ENCODE assay signal across 8 cellular contexts in the genomic region with DNA sequence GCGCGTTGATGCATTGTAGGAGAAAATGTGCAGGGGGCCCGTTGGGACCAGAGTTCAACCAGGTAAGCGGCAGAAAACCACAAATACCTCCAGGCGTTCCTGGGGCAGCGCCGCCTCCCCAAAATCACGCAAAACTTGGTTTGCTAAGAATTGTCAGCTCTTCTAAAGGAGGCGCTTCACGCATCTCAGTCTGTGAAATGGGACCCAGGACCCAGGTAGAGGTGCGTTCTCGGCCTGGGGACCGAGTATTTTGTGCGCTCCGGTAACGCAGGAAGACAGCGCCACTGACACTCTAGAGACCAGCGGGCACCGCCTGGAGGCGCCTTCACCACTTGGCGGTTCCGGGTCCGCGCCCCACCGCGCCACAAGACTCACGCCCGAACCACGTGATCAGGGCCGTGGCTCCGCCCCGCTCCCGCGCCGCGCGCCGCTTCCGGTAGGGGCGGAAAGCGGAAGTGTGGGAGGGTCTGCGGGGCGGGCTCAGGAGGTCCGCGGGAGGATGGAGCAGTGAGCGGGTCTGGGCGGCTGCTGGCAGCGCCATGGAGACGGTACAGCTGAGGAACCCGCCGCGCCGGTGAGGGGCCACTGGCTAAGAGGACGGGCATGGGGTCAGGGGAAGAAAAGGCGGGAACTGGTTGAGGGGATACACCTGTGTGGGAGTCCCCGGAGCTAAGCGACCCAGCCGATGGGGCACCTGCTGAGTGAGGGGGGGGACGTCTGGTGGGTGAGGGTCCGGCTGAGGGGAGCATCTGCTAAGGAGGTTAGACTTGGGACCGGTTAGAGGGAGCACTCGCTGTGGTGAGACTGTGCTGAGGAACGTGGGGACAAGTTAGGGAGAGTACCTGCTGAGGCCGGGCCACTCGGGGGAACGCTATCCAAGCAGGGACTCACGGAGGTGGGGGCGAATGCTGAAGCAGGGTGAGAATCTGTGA. TPM values are rescaled to one million over a fixed set of nuclear protein-coding genes. Genes with fewer than 3 reads are reported as not detected.
DNase-seq lines count a peak whose midpoint lies in the region; ATAC-seq and TF ChIP-seq lines count a peak whose summit lies in the region.

Gene STK4, plus strand, starts transcription at position 483 of the 932 bp plus-strand sequence. Its CDS starts 57 bp downstream, at position 540.

- H3K27ac Mint-ChIP-seq in naive thymus-derived CD8-positive, alpha-beta T cell, result peak within 1 kb of the TSS; percentile 81 to 98 (median 94)

- peak within 1 kb of the TSS; percentile 88 to 99 (median 96) for H3K4me3 Mint-ChIP-seq in naive thymus-derived CD8-positive, alpha-beta T cell

- H3K4me1 Mint-ChIP-seq in naive thymus-derived CD8-positive, alpha-beta T cell, result peaks cover 33 to 59% (median 49%) of the 10 kb centered on the region in 4 donors

- TF ChIP-seq CTCF in fibroblast of lung (conservative IDR thresholded peaks at IDR 0.05 in 1 of 2, IDR thresholded peaks at IDR 0.05 in 1 of 2; ENCODE audit: low read depth in 1 of 2, low read length in 2 of 2), result peak; percentile 33 to 41

- in situ Hi-C loops in GM23248 (cut with MboI), result no loop called here

- no peaks in the 10 kb centered on the region for H3K9me2 ChIP-seq in GM23248 (ENCODE audit: insufficient read depth)

- peak; percentile 97 for DNase-seq in Daoy (ENCODE audit: low read depth)
- DNase-seq in GM23248, result peak; percentile 97
- DNase-seq in LHCN-M2 (ENCODE audit: low read depth), result peak; percentile 90
- peak; percentile 94 for DNase-seq in RPMI7951 (ENCODE audit: low read depth)
- DNase-seq in activated T-helper 1 cell treated with anti-CD3 and anti-CD28 coated beads, Interleukin-2, amount 50 U/mL, for 16 hours (ENCODE audit: low read depth in 1 of 2, low spot score in 1 of 2), result peak; percentile 89 to 95
- DNase-seq in fibroblast of lung (ENCODE audit: low read depth in 2 of 2), result peak; percentile 88 to 89
- DNase-seq in naive thymus-derived CD8-positive, alpha-beta T cell, result peak; percentile 92 to 97 (median 96)
- peak; percentile 93 for DNase-seq in stimulated activated naive CD4-positive, alpha-beta T cell treated with Interleukin-2 at 50 U/mL for 16 hours (lab: John Stamatoyannopoulos, UW)

- H4K20me1 ChIP-seq in GM23248 (ENCODE audit: insufficient read depth) (peaks cover 4% of the 10 kb centered on the region; the same call in 1 of the 2 replicates), fibroblast of lung (ENCODE audit: control insufficient read depth, extremely low read depth, insufficient read depth, low read length) (no peaks in the 10 kb centered on the region)

- peak within 1 kb of the TSS; percentile 95 for H3K4me2 ChIP-seq in GM23248 (ENCODE audit: unreplicated experiment)
- H3K4me2 ChIP-seq in fibroblast of lung (ENCODE audit: extremely low read depth, insufficient read depth, low read length), result peak within 1 kb of the TSS; percentile 97

- H3K36me3 Mint-ChIP-seq in naive thymus-derived CD8-positive, alpha-beta T cell, result peaks cover 0 to 12% (median 9%) of the 10 kb centered on the region in 3 donors

- peak; percentile 77 to 83 for ATAC-seq in naive thymus-derived CD8-positive, alpha-beta T cell

- H3K79me2 ChIP-seq in GM23248 (ENCODE audit: insufficient read depth) (peaks cover 50% of the 10 kb centered on the region), fibroblast of lung (ENCODE audit: control insufficient read depth, insufficient read depth, low read length) (peaks cover 39% of the 10 kb centered on the region)

- WGBS in GM23248 (ENCODE audit: low coverage in 1 of 2, low lambda C conversion rate in 2 of 2, missing lambda C conversion rate in 2 of 2), 2 experiments, result 1 to 2% methylated on average over 60 to 68 of the region's 68 CpGs

- H3K9me3 ChIP-seq in GM23248 (ENCODE audit: low read depth) (no peaks in the 10 kb centered on the region), fibroblast of lung (ENCODE audit: control insufficient read depth, insufficient read depth, low read depth, low read length) (no peaks in the 10 kb centered on the region)

- peak within 1 kb of the TSS; percentile 92 for H3K9ac ChIP-seq in GM23248
- H3K9ac ChIP-seq in fibroblast of lung (ENCODE audit: insufficient read depth, low read length), result peak within 1 kb of the TSS; percentile 60

- peaks cover 33% of the 10 kb centered on the region for H3K4me1 ChIP-seq in GM23248 (ENCODE audit: insufficient read depth)
- peaks cover 6% of the 10 kb centered on the region for H3K4me1 ChIP-seq in fibroblast of lung (ENCODE audit: control insufficient read depth, extremely low read depth, insufficient read depth, low read length)

- H3K9me3 Mint-ChIP-seq in naive thymus-derived CD8-positive, alpha-beta T cell, result no peaks in the 10 kb centered on the region

- H3K4me3 ChIP-seq in GM23248 (peak within 1 kb of the TSS; percentile 90), fibroblast of lung (replicated peaks in 1 of 4; ENCODE audit: control extremely low read depth in 1 of 4, insufficient read depth in 1 of 4, low read depth in 3 of 4, low read length in 4 of 4) (peak within 1 kb of the TSS; percentile 21 to 96 (median 76))

- H3K27ac ChIP-seq in GM23248, result peak within 1 kb of the TSS; percentile 72
- peak within 1 kb of the TSS; percentile 61 for H3K27ac ChIP-seq in fibroblast of lung (ENCODE audit: insufficient read depth, low read length)

- POLR2A ChIA-PET in naive thymus-derived CD8-positive, alpha-beta T cell (lab: Charles Lee), result interaction anchor here (1.2 to 9.7 kb wide), 9 partner anchors 9 to 86 kb away, joined by 3 to 196 read pairs (median 12); partner anchors contain the start of gene YWHAB

- peak within 1 kb of the TSS; percentile 96 for H2AFZ ChIP-seq in GM23248
- H2AFZ ChIP-seq in fibroblast of lung (ENCODE audit: low read length), result peak within 1 kb of the TSS; percentile 76

- peaks cover 13% of the 10 kb centered on the region for H3F3A ChIP-seq in GM23248 (ENCODE audit: insufficient read depth)

- H3K27me3 Mint-ChIP-seq in naive thymus-derived CD8-positive, alpha-beta T cell, result no peaks in the 10 kb centered on the region

- H3K36me3 ChIP-seq in GM23248 (ENCODE audit: low read depth) (no peaks in the 10 kb centered on the region), fibroblast of lung (ENCODE audit: control insufficient read depth, insufficient read depth, low read length) (no peaks in the 10 kb centered on the region)

- no peaks in the 10 kb centered on the region for H3K27me3 ChIP-seq in GM23248 (replicated peaks; ENCODE audit: insufficient read depth)
- H3K27me3 ChIP-seq in fibroblast of lung (ENCODE audit: control insufficient read depth, insufficient read depth, low read length), result no peaks in the 10 kb centered on the region

RNA-seq across cellular contexts. Expression of gene STK4, which starts in this region (rescaled TPM):
- 20.8 and 25.0 TPM in 2 replicates for total RNA-seq in Daoy (2014; rRNA removed; shearing (Covaris generic))
- total RNA-seq in GM23248 (2014; rRNA removed; shearing (Covaris generic)), result 21.9 and 30.4 TPM in 2 replicates
- 33.4 and 35.1 TPM in 2 replicates for polyA plus RNA-seq in GM23248 (2016; fragmentation: Nextera tagmentation; extraction: Ambion mirVana)
- total RNA-seq in LHCN-M2 (2014; rRNA removed), result 18.2 and 22.3 TPM in 2 replicates
- 7.5 TPM for polyA plus RNA-seq in LHCN-M2 (2012)
- total RNA-seq in RPMI7951 (2014; rRNA removed; shearing (Covaris generic)), result 26.2 and 26.7 TPM in 2 replicates
- 22.9 and 31.7 TPM in 2 replicates for total RNA-seq in fibroblast of lung
- 19.0 and 23.4 TPM in 2 replicates for polyA plus RNA-seq in fibroblast of lung
- 10.9 and 11.0 TPM in 2 replicates for polyA plus RNA-seq in fibroblast of lung (2012)
- polyA minus RNA-seq in fibroblast of lung (ENCODE audit: low replicate concordance), result 12.8 and 21.5 TPM in 2 replicates
- 100 to 1,000 TPM; 342 to 354 TPM for total RNA-seq in naive thymus-derived CD8-positive, alpha-beta T cell
- polyA plus RNA-seq in naive thymus-derived CD8-positive, alpha-beta T cell, result 100 to 1,000 TPM; 178 to 192 (median 188) TPM

Comparison
In these comparisons a context has a peak if more than half of its experiments do, and no peak if none do; other contexts are left out.
1. Peak in every context shown above with its lines: DNase-seq, ATAC-seq, H3K4me3 ChIP-seq and H3K27ac ChIP-seq.
2. RNA of gene STK4 (total RNA-seq): 342 to 354 TPM in naive thymus-derived CD8-positive, alpha-beta T cell; 22.9 to 31.7 TPM in fibroblast of lung, 26.2 to 26.7 TPM in RPMI7951, 20.8 to 25.0 TPM in Daoy, 18.2 to 22.3 TPM in LHCN-M2 and 21.9 to 30.4 TPM in GM23248; every median in the first group is over 10 times any median in the second.